8 cellular contexts compared by ENCODE assay signal in the genomic region with DNA sequence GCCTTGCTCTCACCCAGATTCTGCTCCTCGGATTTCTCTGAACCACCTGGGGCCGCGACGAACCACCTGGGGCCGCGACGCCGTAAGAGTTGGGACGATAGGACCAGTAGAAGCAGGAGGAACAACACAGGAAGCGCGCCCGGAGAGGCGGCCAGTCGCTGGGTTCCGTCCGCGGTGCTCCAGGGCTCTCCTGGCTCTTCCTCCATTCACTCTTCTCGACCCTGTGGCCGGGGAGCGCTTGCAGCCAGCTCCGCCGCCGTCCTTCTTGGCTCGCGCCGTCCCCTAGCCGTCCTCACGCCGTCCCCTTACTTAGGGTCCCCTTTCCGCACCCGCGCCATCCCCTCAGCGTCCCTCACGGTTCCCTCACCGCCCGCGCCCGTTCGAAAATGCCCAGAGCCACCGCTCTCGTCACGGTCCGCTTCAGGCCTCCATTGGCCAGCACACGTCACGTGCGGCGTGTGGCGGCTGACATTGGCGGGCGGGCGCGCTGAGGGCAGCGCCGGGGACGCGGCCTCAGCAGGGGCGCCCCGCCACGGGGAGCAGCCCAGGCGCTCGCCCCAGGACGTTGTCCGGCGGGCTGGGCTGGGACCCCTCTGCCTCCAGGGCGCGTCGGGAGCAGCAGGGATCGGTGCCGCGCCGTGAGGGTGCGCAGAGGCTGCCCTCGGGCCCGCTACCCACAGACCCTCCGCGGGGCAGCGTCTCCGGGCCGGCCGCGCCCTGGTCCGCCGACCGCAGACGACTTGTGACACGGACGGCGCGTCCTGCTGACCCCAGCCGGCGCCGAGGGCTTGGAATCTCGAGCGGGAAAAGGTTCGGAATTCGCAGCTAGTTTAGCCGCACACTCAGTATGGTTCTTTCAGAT. TPM values are rescaled to one million over a fixed set of nuclear protein-coding genes. Genes with fewer than 3 reads are reported as not detected.
DNase-seq lines count a peak whose midpoint lies in the region; ATAC-seq, FAIRE-seq and TF ChIP-seq lines count a peak whose summit lies in the region.

No MANE protein-coding gene starts in this region.

- POLR2A ChIA-PET in RWPE1 (lab: Yijun Ruan, JAX; ENCODE audit: low non-redundant PET): no interaction called here

- H3K36me3 ChIP-seq in DOHH2 (ENCODE audit: control insufficient read depth, low read length) (no peaks in the 10 kb centered on the region), neuronal stem cell (replicated peaks in 1 of 2; ENCODE audit: control insufficient read depth in 2 of 2, insufficient read depth in 2 of 2, low read length in 2 of 2) (no peaks in the 10 kb centered on the region)

- WGBS in neuronal stem cell (ENCODE audit: extremely low coverage in 2 of 2, insufficient read length in 2 of 2, insufficient replicate concordance in 1 of 2), 2 donors: no CpG with 5 or more reads among the region's 97 CpGs

- H3K79me2 ChIP-seq in DOHH2 (ENCODE audit: control insufficient read depth, low read length): no peaks in the 10 kb centered on the region

- peak overlapping the region; percentile 95 for H2AFZ ChIP-seq in neuronal stem cell (ENCODE audit: low read length)

- H3K27me3 ChIP-seq in DOHH2 (ENCODE audit: control insufficient read depth, low read length): peaks cover 24% of the 10 kb centered on the region
- peaks cover 0 to 5% (median 0%) of the 10 kb centered on the region in 3 experiments for H3K27me3 ChIP-seq in neuronal stem cell (ENCODE audit: control insufficient read depth in 3 of 3, insufficient read depth in 3 of 3, low read depth in 1 of 3, low read length in 3 of 3)

- H3K14ac ChIP-seq in neuronal stem cell (ENCODE audit: low read length): peak overlapping the region; percentile 94

- H4K91ac ChIP-seq in neuronal stem cell (ENCODE audit: low read depth, low read length, poor library complexity): peak overlapping the region; percentile 22

- H3K9ac ChIP-seq in neuronal stem cell (ENCODE audit: low read depth, low read length, poor library complexity): peak overlapping the region; percentile 86

- no peak overlapping the region for H2BK5ac ChIP-seq in neuronal stem cell (ENCODE audit: low read length)

- H3K4me2 ChIP-seq in DOHH2 (ENCODE audit: low read length) (peak overlapping the region; percentile 75), neuronal stem cell (ENCODE audit: insufficient read depth, low read length, poor library complexity, severe bottlenecking) (peak overlapping the region; percentile 79)

- FAIRE-seq in frontal cortex (lab: Jason Lieb, UNC): no peak

- H4K8ac ChIP-seq in neuronal stem cell (ENCODE audit: low read depth, low read length): peak overlapping the region; percentile 19

- in situ Hi-C loops in KBM-7 (cut with MboI; ENCODE audit: low pct_unique_long_range_greater_than_20kb, low sequenced_read_pairs): no loop called here

- CTCF ChIA-PET in RWPE1 (lab: Yijun Ruan, JAX): interaction anchor here (0.8 to 1.5 kb wide), 3 partner anchors 17 to 183 kb away, joined by 3 to 5 read pairs (median 5); no protein-coding TSS in a partner anchor

- H3K9me3 ChIP-seq in DOHH2 (ENCODE audit: control insufficient read depth, insufficient read depth, low read length): no peaks in the 10 kb centered on the region
- H3K9me3 ChIP-seq in neuronal stem cell (replicated peaks in 1 of 2; ENCODE audit: control insufficient read depth in 2 of 2, insufficient read depth in 1 of 2, low read depth in 1 of 2, low read length in 2 of 2): peaks cover 6 to 7% of the 10 kb centered on the region in 2 donors

- no peaks in the 10 kb centered on the region for H3F3A ChIP-seq in DOHH2 (ENCODE audit: control insufficient read depth, insufficient read depth)

- H2BK12ac ChIP-seq in neuronal stem cell (ENCODE audit: low read length): no peak overlapping the region

- peak overlapping the region; percentile 8 for H3K4ac ChIP-seq in neuronal stem cell (ENCODE audit: low read length)

- H2AK5ac ChIP-seq in neuronal stem cell (ENCODE audit: low read depth, low read length): no peak overlapping the region

- TF ChIP-seq CTCF in DOHH2 (IDR thresholded peaks at IDR 0.05; ENCODE audit: low read depth, low read length, poor library complexity, severe bottlenecking): no peak
- TF ChIP-seq CTCF in RWPE1 (conservative IDR thresholded peaks at IDR 0.05; ENCODE audit: low read depth): no peak

- H4K20me1 ChIP-seq in DOHH2 (ENCODE audit: control insufficient read depth, insufficient read depth, low read depth, low read length): no peaks in the 10 kb centered on the region

- H3K4me1 ChIP-seq in DOHH2 (ENCODE audit: control insufficient read depth, low read length) (peaks cover 11% of the 10 kb centered on the region), neuronal stem cell (ENCODE audit: control insufficient read depth in 2 of 2, insufficient read depth in 1 of 2, low read depth in 1 of 2, low read length in 2 of 2) (peaks cover 0 to 3% of the 10 kb centered on the region in 2 donors)

- H2BK120ac ChIP-seq in neuronal stem cell (ENCODE audit: low read depth, low read length): peak overlapping the region; percentile 35

- H3K27ac ChIP-seq in DOHH2 (ENCODE audit: low read depth, low read length): no peak overlapping the region
- H3K27ac ChIP-seq in RWPE1: peak overlapping the region; percentile 82
- H3K27ac ChIP-seq in neuronal stem cell (replicated peaks; ENCODE audit: low read length): no peak overlapping the region
- H3K27ac ChIP-seq in substantia nigra (ENCODE audit: low read depth, low read length, poor library complexity, severe bottlenecking): peak overlapping the region; percentile 55

- H2BK15ac ChIP-seq in neuronal stem cell (ENCODE audit: low read length): no peak overlapping the region

- no peaks in the 10 kb centered on the region for H3K9me2 ChIP-seq in DOHH2 (replicated peaks; ENCODE audit: control insufficient read depth, low read length)

- H3K79me1 ChIP-seq in neuronal stem cell (ENCODE audit: low read depth, low read length): no peaks in the 10 kb centered on the region

- H3K4me3 ChIP-seq in DOHH2 (ENCODE audit: low read length): peak overlapping the region; percentile 64
- peak overlapping the region; percentile 91 to 96 for H3K4me3 ChIP-seq in neuronal stem cell (ENCODE audit: low read length in 2 of 2)

- peak overlapping the region; percentile 97 for H3K23ac ChIP-seq in neuronal stem cell (ENCODE audit: low read depth, low read length, poor library complexity)

- ATAC-seq in GM21723 (IDR thresholded peaks at IDR 0.05; ENCODE audit: unreplicated experiment): peak; percentile 99

- peak overlapping the region; percentile 100 for H3K18ac ChIP-seq in neuronal stem cell (ENCODE audit: low read length)

- DNase-seq in KBM-7 (peak; percentile 85), RWPE1 (ENCODE audit: low spot score) (peak; percentile 96), activated gamma-delta T cell (lab: John Stamatoyannopoulos, UW) (peak; percentile 62), frontal cortex (ENCODE audit: low spot score in 2 of 2) (peak; percentile 86 to 90), neuronal stem cell (ENCODE audit: low spot score) (peak; percentile 72), substantia nigra (lab: John Stamatoyannopoulos, UW) (peak; percentile 20 to 93 (median 77))

RNA-seq across cellular contexts. Expression of a gene that starts 53.7 kb away (rescaled TPM):
- total RNA-seq in frontal cortex: 13.9 TPM
- 4.8 TPM for polyA plus RNA-seq in neuronal stem cell (2013, experiment 1 of 2)
- polyA plus RNA-seq in neuronal stem cell (2013, experiment 2 of 2): 5.3 TPM

Comparison
In these comparisons a context has a peak if more than half of its experiments do, and no peak if none do; other contexts are left out.
1. H3K27ac ChIP-seq: peak in RWPE1 (single experiment) and substantia nigra (single experiment); none in DOHH2 (single experiment) and neuronal stem cell (single experiment).
2. Peak in every context shown above with its lines, with median percentiles within 50 percentile points of each other: DNase-seq.